Comparison of ENCODE assay signal across 1 cellular context in the genomic region with DNA sequence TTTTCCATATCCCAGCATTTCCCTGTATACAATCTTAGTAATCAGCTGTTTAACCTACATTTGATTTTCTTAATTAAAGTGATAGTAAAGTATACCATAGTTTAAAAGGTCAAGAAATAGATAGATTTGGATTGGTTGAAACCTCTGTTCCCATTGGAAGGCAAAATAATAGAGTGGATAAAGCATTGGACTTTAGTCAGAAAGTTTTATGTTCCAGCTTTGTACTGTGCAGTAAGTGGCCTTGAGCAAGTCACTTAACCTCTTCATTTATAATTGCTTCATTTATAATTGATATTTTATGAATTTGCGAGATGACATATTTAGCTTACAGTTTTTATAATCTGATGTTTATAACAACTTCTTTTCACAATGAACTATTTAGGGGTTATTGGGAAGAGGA.
TF ChIP-seq lines count a peak whose summit lies in the region.

No MANE protein-coding gene starts in this region.

TF ChIP-seq in K562, 482 proteins besides CTCF, POLR2A, EP300 and RAD21:
- TF ChIP-seq SMAD3 (CRISPR knock-in tag; conservative IDR thresholded peaks at IDR 0.05), result no peak
- no peak for TF ChIP-seq CCAR2 (IDR thresholded peaks at IDR 0.05; ENCODE audit: low read depth, low read length)
- TF ChIP-seq DACH1 (IDR thresholded peaks at IDR 0.05; ENCODE audit: partially characterized antibody), result peak; percentile 14
